9 cellular contexts compared by ENCODE assay signal in the genomic region with DNA sequence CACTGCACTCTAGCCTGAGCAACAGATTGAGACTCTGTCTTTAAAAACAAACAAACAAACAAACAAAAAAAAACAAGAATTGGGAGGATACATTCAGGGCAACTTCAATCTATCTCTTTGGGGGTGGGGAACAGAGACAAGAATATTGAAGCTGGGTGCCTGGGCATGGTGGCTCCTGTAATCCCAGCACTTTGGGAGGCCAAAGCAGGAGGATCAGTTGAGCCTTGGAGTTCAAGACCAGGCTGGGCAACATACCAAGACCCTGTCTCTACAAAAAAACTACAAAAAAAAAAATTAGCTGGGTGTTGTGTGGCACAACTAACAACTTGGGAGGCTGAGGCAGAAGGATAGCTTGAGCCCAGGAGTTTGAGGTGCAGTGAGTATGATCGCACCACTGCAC. TPM values are rescaled to one million over a fixed set of nuclear protein-coding genes. Genes with fewer than 3 reads are reported as not detected.
DNase-seq lines count a peak whose midpoint lies in the region; ATAC-seq and TF ChIP-seq lines count a peak whose summit lies in the region.
"Had no signal": no experiment of that assay in that cellular context is flagged by ENCODE, and none has a peak within 500 bp of the region (broad histone marks: within the 10 kb centered on the region; RNA-seq: fewer than 3 reads in every experiment).

No MANE protein-coding gene starts in this region.

- DNase-seq in AG10803 (ENCODE audit: low read depth) = no peak
- DNase-seq in chondrocyte (ENCODE audit: low spot score) = no peak
- no peak for DNase-seq in naive thymus-derived CD8-positive, alpha-beta T cell
- no peak for DNase-seq in mesenteric fat pad (ENCODE audit: low spot score)
- no peak for DNase-seq in NAMALWA (ENCODE audit: low spot score)
- DNase-seq in substantia nigra (lab: John Stamatoyannopoulos, UW) = no peak

- H3K27ac Mint-ChIP-seq in chondrocyte (ENCODE audit: unreplicated experiment) = peak overlapping the region; percentile 41
- H3K27ac Mint-ChIP-seq in naive thymus-derived CD8-positive, alpha-beta T cell = peak overlapping the region in 9 of 10 donors; percentile 27 to 93 (median 77)

- no peak overlapping the region for H3K27ac ChIP-seq in KMS-11
- no peak overlapping the region for H3K27ac ChIP-seq in substantia nigra (ENCODE audit: low read depth, low read length, poor library complexity, severe bottlenecking)

- H3K9me3 Mint-ChIP-seq in chondrocyte (ENCODE audit: low read depth) = no peaks in the 10 kb centered on the region
- H3K9me3 Mint-ChIP-seq in naive thymus-derived CD8-positive, alpha-beta T cell = no peaks in the 10 kb centered on the region

- peaks cover 44% of the 10 kb centered on the region for H3K4me1 Mint-ChIP-seq in chondrocyte (ENCODE audit: low read depth)
- H3K4me1 Mint-ChIP-seq in naive thymus-derived CD8-positive, alpha-beta T cell = peaks cover 25 to 59% (median 49%) of the 10 kb centered on the region in 4 donors

- no peaks in the 10 kb centered on the region for H4K20me1 ChIP-seq in KMS-11 (ENCODE audit: insufficient read depth)

- no peaks in the 10 kb centered on the region for H3K36me3 ChIP-seq in KMS-11 (ENCODE audit: insufficient read depth)
- H3K36me3 ChIP-seq: neutrophil had no signal

- peaks cover 48% of the 10 kb centered on the region for H3K79me2 ChIP-seq in KMS-11 (ENCODE audit: insufficient read depth, low read depth)

- H3K4me3 ChIP-seq in AG10803 (ENCODE audit: low read length) (peak overlapping the region; percentile 90), KMS-11 (IDR thresholded peaks at IDR 0.05; ENCODE audit: insufficient read depth, low read depth, low read length) (no peak overlapping the region)

- H3K4me2 ChIP-seq in KMS-11 = peak overlapping the region; percentile 57

- H3K4me3 Mint-ChIP-seq in chondrocyte (ENCODE audit: unreplicated experiment) = peak overlapping the region; percentile 72
- H3K4me3 Mint-ChIP-seq in naive thymus-derived CD8-positive, alpha-beta T cell = peak overlapping the region; percentile 68 to 88 (median 82)

- H3K9ac ChIP-seq in KMS-11 = peak overlapping the region; percentile 93; the same call in 1 of the 2 replicates

- H3K36me3 Mint-ChIP-seq in chondrocyte (ENCODE audit: low read depth) = no peaks in the 10 kb centered on the region
- H3K36me3 Mint-ChIP-seq in naive thymus-derived CD8-positive, alpha-beta T cell = peaks cover 0 to 5% (median 0%) of the 10 kb centered on the region in 3 donors

- peaks cover 16% of the 10 kb centered on the region for H3K4me1 ChIP-seq in KMS-11 (ENCODE audit: low read depth, poor library complexity, severe bottlenecking)

- TF ChIP-seq CTCF in AG10803 (conservative IDR thresholded peaks at IDR 0.05; ENCODE audit: low read length) (no peak), KMS-11 (conservative IDR thresholded peaks at IDR 0.05; ENCODE audit: low read depth, low read length) (no peak), chondrocyte (IDR thresholded peaks at IDR 0.05) (no peak)

- ATAC-seq in naive thymus-derived CD8-positive, alpha-beta T cell = no peak
- no peak for ATAC-seq in GM18511 (IDR thresholded peaks at IDR 0.05; ENCODE audit: unreplicated experiment)

- H2AFZ ChIP-seq in KMS-11 (ENCODE audit: low read depth) = no peak overlapping the region

- POLR2A ChIA-PET in naive thymus-derived CD8-positive, alpha-beta T cell (lab: Charles Lee) = interaction anchor here (1.4 to 2.2 kb wide), 3 partner anchors 10 to 132 kb away, joined by 3 to 14 read pairs (median 6); partner anchors contain the start of gene NSD2

- no peaks in the 10 kb centered on the region for H3K27me3 Mint-ChIP-seq in chondrocyte (ENCODE audit: low read depth)
- no peaks in the 10 kb centered on the region for H3K27me3 Mint-ChIP-seq in naive thymus-derived CD8-positive, alpha-beta T cell

- no peaks in the 10 kb centered on the region for H3K27me3 ChIP-seq in KMS-11 (ENCODE audit: insufficient read depth, low read depth)
- H3K27me3 ChIP-seq: neutrophil had no signal

RNA-seq across cellular contexts. Expression of gene LETM1, which starts 1.2 kb away (rescaled TPM):
- 39.6 to 45.2 TPM (median 41.3 TPM) in 3 replicates for total RNA-seq in chondrocyte
- 10 to 100 TPM; 39.5 to 41.9 TPM for total RNA-seq in naive thymus-derived CD8-positive, alpha-beta T cell
- 10 to 100 TPM; 10.8 to 12.9 (median 11.1) TPM for polyA plus RNA-seq in naive thymus-derived CD8-positive, alpha-beta T cell
- 75.1 TPM for total RNA-seq in mesenteric fat pad

RNA-seq across cellular contexts. Expression of gene NSD2, which starts 16.4 kb away (rescaled TPM):
- 46.9 to 56.5 TPM (median 53.5 TPM) in 3 replicates for total RNA-seq in chondrocyte
- 10 to 100 TPM; 33.3 to 37.4 TPM for total RNA-seq in naive thymus-derived CD8-positive, alpha-beta T cell
- polyA plus RNA-seq in naive thymus-derived CD8-positive, alpha-beta T cell = 1 to 10 TPM; 3.8 to 5.4 (median 3.9) TPM
- 43.7 TPM for total RNA-seq in mesenteric fat pad
